In genomic region chr6:53920881-53921280, GRCh38 we compare ENCODE assay signal across 24 cellular contexts.
DNase-seq lines count a peak whose midpoint lies in the region; ATAC-seq and TF ChIP-seq lines count a peak whose summit lies in the region.
"Had no signal": no experiment of that assay in that cellular context is flagged by ENCODE, and none has a peak within 500 bp of the region (broad histone marks: within the 10 kb centered on the region; RNA-seq: fewer than 3 reads in every experiment).

No MANE protein-coding gene starts in this region.

- TF ChIP-seq CTCF in thyroid gland (IDR thresholded peaks at IDR 0.05) (no peak), lower leg skin (IDR thresholded peaks at IDR 0.05) (no peak)

- no peaks in the 10 kb centered on the region for H3K4me1 ChIP-seq in CD4-positive, CD25-positive, alpha-beta regulatory T cell (ENCODE audit: control insufficient read depth, insufficient read depth, low read length, poor library complexity, severe bottlenecking)
- peaks cover 44 to 55% of the 10 kb centered on the region in 2 donors for H3K4me1 ChIP-seq in thyroid gland

- TF ChIP-seq POLR2A in thyroid gland (IDR thresholded peaks at IDR 0.05) (no peak), lower leg skin (IDR thresholded peaks at IDR 0.05) (no peak)

- H3K27me3 ChIP-seq in CD4-positive, CD25-positive, alpha-beta regulatory T cell (ENCODE audit: control insufficient read depth, insufficient read depth, low read length): no peaks in the 10 kb centered on the region
- H3K27me3 ChIP-seq in thyroid gland: no peaks in the 10 kb centered on the region

- WGBS in thyroid gland, 2 donors: 42 to 59% methylated on average over 5 of the region's 5 CpGs
- 71 to 72% methylated on average over 5 of the region's 5 CpGs for WGBS in lower leg skin, 2 donors

- H3K36me3 Mint-ChIP-seq in CD4-positive, CD25-positive, alpha-beta regulatory T cell: no peaks in the 10 kb centered on the region

- ATAC-seq in CD4-positive, CD25-positive, alpha-beta regulatory T cell (ENCODE audit: low read depth in 2 of 2): no peak

- H3K9me3 Mint-ChIP-seq in CD4-positive, CD25-positive, alpha-beta regulatory T cell: no peaks in the 10 kb centered on the region
- H3K9me3 Mint-ChIP-seq: CD14-positive monocyte, HFFc6 had no signal

- H3K4me1 Mint-ChIP-seq in CD4-positive, CD25-positive, alpha-beta regulatory T cell: no peaks in the 10 kb centered on the region
- H3K4me1 Mint-ChIP-seq: B cell had no signal

- peak overlapping the region in 2 of 3 donors; percentile 2 to 65 for H3K27ac Mint-ChIP-seq in CD4-positive, CD25-positive, alpha-beta regulatory T cell
- H3K27ac Mint-ChIP-seq: B cell, HFFc6 had no signal

- H3K9me3 ChIP-seq in CD4-positive, CD25-positive, alpha-beta regulatory T cell (ENCODE audit: control insufficient read depth in 2 of 2, low read length in 2 of 2): no peaks in the 10 kb centered on the region
- no peaks in the 10 kb centered on the region for H3K9me3 ChIP-seq in thyroid gland

- intact Hi-C loops in thyroid gland (cut with DNase I): no loop called here
- intact Hi-C loops in lower leg skin (cut with DNase I; ENCODE audit: low total_unique reads): no loop called here

- H3K36me3 ChIP-seq in CD4-positive, CD25-positive, alpha-beta regulatory T cell (ENCODE audit: control insufficient read depth, insufficient read depth, low read length): peaks cover 2% of the 10 kb centered on the region
- no peaks in the 10 kb centered on the region for H3K36me3 ChIP-seq in thyroid gland

- DNase-seq in CD4-positive, CD25-positive, alpha-beta regulatory T cell: no peak
- peak; percentile 49 for DNase-seq in DMS79 treated with DMSO at 0.1 percent for 48 hours (lab: John Stamatoyannopoulos, UW)
- DNase-seq in glomerular visceral epithelial cell (ENCODE audit: extremely low spot score): peak; percentile 36
- DNase-seq in thyroid gland: peak; percentile 64 to 71
- no peak for DNase-seq in lower leg skin (ENCODE audit: low spot score in 2 of 2)
- no peak for DNase-seq in activated T-cell treated with anti-CD3 and anti-CD28 coated beads, Interleukin-2, amount 50 U/mL, for 48 hours
- no peak for DNase-seq in RPMI8226
- DNase-seq: GM23248; H7; HFFc6; KBM-7; NCI-H1048; NCI-H1417; NCI-H1694; NCI-H2081 treated with DMSO at 0.1 percent for 48 hours; NCI-H2171; NCI-H524; NCI-H774; NK-92 treated with Interleukin-12 subunit alpha and Interleukin-12 subunit beta, amount 100 ng/mL, for 24 hours; PC-9; Right ventricle myocardium superior; T-helper 1 cell had no signal

- H3K27me3 Mint-ChIP-seq in CD4-positive, CD25-positive, alpha-beta regulatory T cell: no peaks in the 10 kb centered on the region
- H3K27me3 Mint-ChIP-seq: B cell had no signal

- H3K27ac ChIP-seq in CD4-positive, CD25-positive, alpha-beta regulatory T cell (ENCODE audit: insufficient read depth, low read length, poor library complexity, severe bottlenecking): no peak overlapping the region
- peak overlapping the region; percentile 7 to 85 (median 80) for H3K27ac ChIP-seq in thyroid gland
- H3K27ac ChIP-seq: GM23248, PC-9 had no signal

- no peak overlapping the region for H3K4me3 ChIP-seq in CD4-positive, CD25-positive, alpha-beta regulatory T cell (ENCODE audit: low read depth, low read length)
- H3K4me3 ChIP-seq in thyroid gland (replicated peaks in 1 of 3) (no peak overlapping the region), lower leg skin (ENCODE audit: low read depth, poor library complexity, severe bottlenecking) (no peak overlapping the region)
- H3K4me3 ChIP-seq: GM23248, PC-9 had no signal

- H3K4me3 Mint-ChIP-seq in CD4-positive, CD25-positive, alpha-beta regulatory T cell: no peak overlapping the region
- H3K4me3 Mint-ChIP-seq: B cell, CD14-positive monocyte, HFFc6 had no signal

Comparison
In these comparisons a context has a peak if more than half of its experiments do, and no peak if none do; other contexts are left out.
1. DNase-seq: peak in DMS79 treated with DMSO at 0.1 percent for 48 hours (single experiment), glomerular visceral epithelial cell (single experiment) and thyroid gland (2 of 2); none in CD4-positive, CD25-positive, alpha-beta regulatory T cell (0 of 3), lower leg skin (0 of 2), activated T-cell treated with anti-CD3 and anti-CD28 coated beads, Interleukin-2, amount 50 U/mL, for 48 hours (0 of 2) and RPMI8226 (single experiment).